In genomic region chr6:31901415-31901952, GRCh38 we compare ENCODE assay signal across 8 cellular contexts. TPM values are rescaled to one million over a fixed set of nuclear protein-coding genes. Genes with fewer than 3 reads are reported as not detected.
A peak's percentile ranks its signal among the peaks of the same experiment; 100 is the strongest.
DNase-seq lines count a peak whose midpoint lies in the region; TF ChIP-seq lines count a peak whose summit lies in the region.

No MANE protein-coding gene starts in this region.

- TF ChIP-seq POLR2A in lower leg skin (IDR thresholded peaks at IDR 0.05): no peak

- peak overlapping the region; percentile 62 for H3K4me3 ChIP-seq in lower leg skin (ENCODE audit: low read depth, poor library complexity, severe bottlenecking)

- H3K27me3 Mint-ChIP-seq in dendritic cell treated with granulocyte-macrophage colony-stimulating factor and Interleukin-4, amounts not matched to agents 40 ng/mL and 50 ng/mL, for 4 days: peaks cover 3% of the 10 kb centered on the region

- intact Hi-C loops in dendritic cell treated with granulocyte-macrophage colony-stimulating factor and Interleukin-4, amounts not matched to agents 40 ng/mL and 50 ng/mL, for 4 days (cut with micrococcal nuclease): no loop called here
- intact Hi-C loops in lower leg skin (cut with DNase I; ENCODE audit: low total_unique reads): no loop called here

- H3K9me3 Mint-ChIP-seq in dendritic cell treated with granulocyte-macrophage colony-stimulating factor and Interleukin-4, amounts not matched to agents 40 ng/mL and 50 ng/mL, for 4 days: no peaks in the 10 kb centered on the region

- DNase-seq in EH (ENCODE audit: low read depth) (peak; percentile 55), LHCN-M2 (ENCODE audit: low read depth) (peak; percentile 47), lower leg skin (ENCODE audit: low spot score in 2 of 2) (peak; percentile 49 to 91), retina (no peak), HuH-7 (ENCODE audit: low spot score) (no peak)
- peak; percentile 61 for DNase-seq in activated CD4-positive, CD25-positive, alpha-beta regulatory T cell treated with anti-CD3 and anti-CD28 coated beads, Interleukin-2, amount 50 U/mL, for 72 hours
- peak; percentile 22 to 56 (median 41) for DNase-seq in stimulated activated CD4-positive, alpha-beta T cell treated with anti-CD3 and anti-CD28 coated beads, TNF-alpha, amount 100 ng/mL, for 1 hour (ENCODE audit: low read depth in 3 of 3, low spot score in 1 of 3)

- H3K4me3 Mint-ChIP-seq in dendritic cell treated with granulocyte-macrophage colony-stimulating factor and Interleukin-4, amounts not matched to agents 40 ng/mL and 50 ng/mL, for 4 days: peak overlapping the region; percentile 78

- peak overlapping the region; percentile 85 for H3K27ac Mint-ChIP-seq in dendritic cell treated with granulocyte-macrophage colony-stimulating factor and Interleukin-4, amounts not matched to agents 40 ng/mL and 50 ng/mL, for 4 days

- H3K36me3 Mint-ChIP-seq in dendritic cell treated with granulocyte-macrophage colony-stimulating factor and Interleukin-4, amounts not matched to agents 40 ng/mL and 50 ng/mL, for 4 days (ENCODE audit: low read depth): peaks cover 29% of the 10 kb centered on the region

- WGBS in lower leg skin, 2 donors: 0 to 1% methylated on average over 33 to 36 of the region's 45 CpGs

- peaks cover 66% of the 10 kb centered on the region for H3K4me1 Mint-ChIP-seq in dendritic cell treated with granulocyte-macrophage colony-stimulating factor and Interleukin-4, amounts not matched to agents 40 ng/mL and 50 ng/mL, for 4 days (ENCODE audit: low read depth)

- no peak for TF ChIP-seq CTCF in lower leg skin (IDR thresholded peaks at IDR 0.05)

RNA-seq across cellular contexts. Expression of gene ZBTB12, which starts 0.4 kb away (rescaled TPM):
- total RNA-seq in LHCN-M2 (2014; rRNA removed) (1.2 and 3.0 TPM in 2 replicates), lower leg skin (1 to 10 TPM in 1 of 4 donors, under 1 TPM in 3; 0.25 to 1.6 (median 0.77) TPM)
- polyA plus RNA-seq in LHCN-M2 (2012): 7.2 TPM

RNA-seq across cellular contexts. Expression of gene EHMT2, which starts 4.0 kb away (rescaled TPM):
- total RNA-seq in LHCN-M2 (2014; rRNA removed): 58.6 and 60.5 TPM in 2 replicates
- 50.2 TPM for polyA plus RNA-seq in LHCN-M2 (2012)
- total RNA-seq in lower leg skin: 10 to 100 TPM; 25.5 to 39.3 (median 33.6) TPM

RNA-seq across cellular contexts. Expression of gene SLC44A4, which starts 22.7 kb away (rescaled TPM):
- 0.06 TPM in 1 of 2 replicates, not detected in the other for total RNA-seq in LHCN-M2 (2014; rRNA removed)
- not detected for polyA plus RNA-seq in LHCN-M2 (2012)
- total RNA-seq in lower leg skin: 1 to 10 TPM; 1.6 to 5.2 (median 3.2) TPM

RNA-seq across cellular contexts. Expression of gene C2, which starts 26.0 kb away (rescaled TPM):
- 0.86 and 1.2 TPM in 2 replicates for total RNA-seq in LHCN-M2 (2014; rRNA removed)
- 0.85 TPM for polyA plus RNA-seq in LHCN-M2 (2012)
- 1 to 10 TPM; 4.9 to 7.7 (median 6.7) TPM for total RNA-seq in lower leg skin

RNA-seq across cellular contexts. Expression of gene NEU1, which starts 38.9 kb away (rescaled TPM):
- 43.9 and 57.2 TPM in 2 replicates for total RNA-seq in LHCN-M2 (2014; rRNA removed)
- polyA plus RNA-seq in LHCN-M2 (2012): 42.5 TPM
- 10 to 100 TPM; 29.1 to 47.6 (median 39.6) TPM for total RNA-seq in lower leg skin

Comparison
In these comparisons a context has a peak if more than half of its experiments do, and no peak if none do; other contexts are left out.
1. DNase-seq: peak in EH (single experiment), LHCN-M2 (single experiment), activated CD4-positive, CD25-positive, alpha-beta regulatory T cell treated with anti-CD3 and anti-CD28 coated beads, Interleukin-2, amount 50 U/mL, for 72 hours (single experiment), lower leg skin (2 of 2) and stimulated activated CD4-positive, alpha-beta T cell treated with anti-CD3 and anti-CD28 coated beads, TNF-alpha, amount 100 ng/mL, for 1 hour (3 of 3); none in retina (single experiment) and HuH-7 (single experiment).